Comparison of ENCODE assay signal across 8 cellular contexts in the genomic region with DNA sequence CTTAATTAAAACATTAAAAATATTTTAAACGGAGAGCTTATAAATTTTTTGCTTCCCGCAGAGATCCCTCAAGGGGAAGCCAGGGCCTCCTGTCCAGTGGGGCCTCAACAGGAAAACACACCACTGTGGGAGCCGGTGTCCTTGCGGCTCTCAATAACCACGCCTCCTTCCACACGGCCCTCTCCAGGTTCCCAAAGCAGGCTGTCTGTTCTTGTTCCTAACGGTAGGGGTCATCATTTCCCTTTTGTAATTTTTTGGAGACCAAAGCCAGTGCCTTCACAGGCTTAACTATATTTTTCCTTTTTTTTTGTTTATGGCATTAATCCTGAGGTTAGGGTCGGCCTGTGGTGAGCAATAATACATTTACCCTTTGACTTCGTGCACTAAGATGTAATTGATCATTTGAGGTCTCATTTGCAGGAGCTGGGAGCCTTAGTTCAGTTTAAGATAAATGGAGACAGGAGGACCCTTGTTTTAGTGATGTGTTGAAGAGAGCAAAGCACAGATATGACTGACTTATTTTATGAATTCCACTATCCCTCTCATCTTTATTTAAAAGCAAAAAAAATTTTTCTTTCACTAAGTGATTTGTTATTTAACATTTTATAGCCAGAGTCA.
DNase-seq lines count a peak whose midpoint lies in the region; ATAC-seq lines count a peak whose summit lies in the region.

No MANE protein-coding gene starts in this region.

- CTCF ChIA-PET in activated naive CD4-positive, alpha-beta T cell treated with anti-CD3 and anti-CD28 coated beads, Interleukin-2, amount 10 ng/mL, durations not matched to agents 7 days and 5 days (lab: Charles Lee), result interaction anchor here (0.6 to 1.4 kb wide), 7 partner anchors 9 to 665 kb away, joined by 3 to 12 read pairs (median 4); no protein-coding TSS in a partner anchor

- peaks cover 16% of the 10 kb centered on the region for H3K27me3 Mint-ChIP-seq in activated naive CD4-positive, alpha-beta T cell treated with anti-CD3 and anti-CD28 coated beads, Interleukin-2, amount 10 ng/mL, durations not matched to agents 7 days and 5 days

- intact Hi-C loops in Right ventricle myocardium superior (cut with DNase I), result loop anchor here (2.0 to 10.0 kb wide), 2 partner anchors 497 to 663 kb away; no protein-coding TSS in a partner anchor

- H3K27ac Mint-ChIP-seq in activated naive CD4-positive, alpha-beta T cell treated with anti-CD3 and anti-CD28 coated beads, Interleukin-2, amount 10 ng/mL, durations not matched to agents 7 days and 5 days, result no peak overlapping the region

- H3K4me3 Mint-ChIP-seq in activated naive CD4-positive, alpha-beta T cell treated with anti-CD3 and anti-CD28 coated beads, Interleukin-2, amount 10 ng/mL, durations not matched to agents 7 days and 5 days, result no peak overlapping the region

- DNase-seq in DMS 273 (lab: John Stamatoyannopoulos, UW; ENCODE audit: unreplicated experiment), result peak; percentile 89
- DNase-seq in NCI-H69 (lab: John Stamatoyannopoulos, UW), result peak; percentile 69
- DNase-seq in activated naive CD4-positive, alpha-beta T cell treated with anti-CD3 and anti-CD28 coated beads, Interleukin-2, amount 10 ng/mL, durations not matched to agents 7 days and 5 days, result peak; percentile 50
- peak; percentile 53 for DNase-seq in Right ventricle myocardium superior
- DNase-seq in putamen (ENCODE audit: low spot score), result peak; percentile 18
- no peak for DNase-seq in occipital lobe (lab: John Stamatoyannopoulos, UW)

- H3K9me3 Mint-ChIP-seq in activated naive CD4-positive, alpha-beta T cell treated with anti-CD3 and anti-CD28 coated beads, Interleukin-2, amount 10 ng/mL, durations not matched to agents 7 days and 5 days, result no peaks in the 10 kb centered on the region

- ATAC-seq in GM19395 (IDR thresholded peaks at IDR 0.05; ENCODE audit: unreplicated experiment), result peak; percentile 91
- peak; percentile 74 for ATAC-seq in HG03571 (IDR thresholded peaks at IDR 0.05; ENCODE audit: unreplicated experiment)
- ATAC-seq in Right ventricle myocardium superior (ENCODE audit: poor library complexity), result peak; percentile 87

- peaks cover 13% of the 10 kb centered on the region for H3K4me1 Mint-ChIP-seq in activated naive CD4-positive, alpha-beta T cell treated with anti-CD3 and anti-CD28 coated beads, Interleukin-2, amount 10 ng/mL, durations not matched to agents 7 days and 5 days

- H3K36me3 Mint-ChIP-seq in activated naive CD4-positive, alpha-beta T cell treated with anti-CD3 and anti-CD28 coated beads, Interleukin-2, amount 10 ng/mL, durations not matched to agents 7 days and 5 days, result no peaks in the 10 kb centered on the region
